8 cellular contexts compared by ENCODE assay signal in the genomic region with DNA sequence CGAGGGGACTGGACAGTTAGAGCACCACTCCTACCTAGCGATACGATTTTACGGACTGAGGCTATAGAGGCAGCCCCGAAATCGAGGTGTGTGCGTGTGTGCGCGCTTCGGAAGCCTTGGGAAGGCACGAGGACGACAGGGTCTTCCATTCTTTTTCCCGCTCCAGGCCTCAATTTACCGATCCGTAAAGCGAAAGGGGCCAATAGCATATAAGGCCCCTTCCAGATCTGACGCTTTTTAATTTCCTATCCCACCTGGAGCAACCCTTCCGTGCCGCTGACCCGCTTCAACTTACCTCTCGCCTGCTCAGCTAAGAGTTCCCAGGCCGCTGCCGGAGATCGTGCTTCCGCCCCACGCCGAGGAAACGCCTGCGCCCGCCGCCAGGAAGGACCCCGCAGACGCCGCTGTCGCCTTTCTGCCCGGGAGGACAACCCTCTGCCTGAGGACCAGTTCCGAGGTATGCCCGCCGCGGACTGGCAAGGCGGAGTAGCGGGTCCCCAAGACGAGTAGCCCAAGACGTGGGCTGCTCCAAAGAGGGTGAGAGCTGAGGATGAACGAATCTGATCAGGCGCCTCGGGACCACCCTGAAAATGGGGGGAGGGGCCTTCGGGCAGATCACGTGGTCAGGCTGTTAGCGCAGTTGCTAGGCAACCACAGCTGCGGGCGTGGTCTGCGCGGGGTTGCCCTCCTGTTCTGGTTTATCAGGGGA. TPM values are rescaled to one million over a fixed set of nuclear protein-coding genes. Genes with fewer than 3 reads are reported as not detected.
DNase-seq lines count a peak whose midpoint lies in the region; ATAC-seq and TF ChIP-seq lines count a peak whose summit lies in the region.

EFTUD2 (minus strand) TSS at position 372 of the 709 bp plus-strand sequence. CDS start 4,924 bp downstream, outside the sequence.

- H3K36me3 ChIP-seq in lung (ENCODE audit: control insufficient read depth in 2 of 2, insufficient read depth in 2 of 2, low read length in 2 of 2), result peaks cover 0 to 1% of the 10 kb centered on the region in 2 donors

- H3K27me3 ChIP-seq in lung (ENCODE audit: control insufficient read depth, insufficient read depth), result no peaks in the 10 kb centered on the region

- peak within 1 kb of the TSS; percentile 76 to 92 for H3K27ac ChIP-seq in lung (ENCODE audit: low read depth in 1 of 2, low read length in 1 of 2)

- no peaks in the 10 kb centered on the region for H3K9me3 ChIP-seq in lung (ENCODE audit: control insufficient read depth in 2 of 2, insufficient read depth in 1 of 2, low read length in 1 of 2)

- peak; percentile 83 for ATAC-seq in GM19455 (IDR thresholded peaks at IDR 0.05; ENCODE audit: unreplicated experiment)
- peak; percentile 93 for ATAC-seq in lung (ENCODE audit: insufficient read depth, low FRiP score)

- peak within 1 kb of the TSS; percentile 98 for H3K4me3 ChIP-seq in lung

- DNase-seq in C1 segment of cervical spinal cord (lab: John Stamatoyannopoulos, UW) (peak; percentile 85 to 100 (median 94)), HS-5 (ENCODE audit: low read depth) (peak; percentile 63), NK-92 (lab: John Stamatoyannopoulos, UW; ENCODE audit: unreplicated experiment) (peak; percentile 46), lung (ENCODE audit: low spot score) (peak; percentile 90)
- DNase-seq in activated CD8-positive, alpha-beta memory T cell treated with anti-CD3 and anti-CD28 coated beads for 1 hour (ENCODE audit: extremely low read depth in 1 of 2, low read depth in 1 of 2), result peak; percentile 83 to 87
- DNase-seq in effector CD4-positive, alpha-beta T cell, result peak; percentile 92
- peak; percentile 85 to 87 (median 86) for DNase-seq in stimulated activated CD4-positive, alpha-beta T cell treated with anti-CD3 and anti-CD28 coated beads, TNF-alpha, amount 100 ng/mL, for 4 hours (ENCODE audit: low read depth in 3 of 3)

- peaks cover 2 to 3% of the 10 kb centered on the region in 2 donors for H3K4me1 ChIP-seq in lung (ENCODE audit: control insufficient read depth in 2 of 2, insufficient read depth in 2 of 2, low read length in 2 of 2)

- 0% methylated on average over 54 of the region's 54 CpGs for WGBS in lung, 2 donors

- TF ChIP-seq CTCF in lung (IDR thresholded peaks at IDR 0.05; ENCODE audit: control extremely low read depth, extremely low read depth), result no peak

RNA-seq across cellular contexts. Expression of gene EFTUD2, which starts in this region (rescaled TPM):
- 10 to 100 TPM; 90.1 to 93.3 TPM for total RNA-seq in lung
- 10 to 100 TPM; 35.5 to 56.4 TPM for polyA plus RNA-seq in lung

Comparison
In these comparisons a context has a peak if more than half of its experiments do, and no peak if none do; other contexts are left out.
1. Peak in every context shown above with its lines: DNase-seq, ATAC-seq, H3K4me3 ChIP-seq and H3K27ac ChIP-seq.